1 cellular context compared by ENCODE assay signal in genomic region chr1:157137051-157137772, GRCh38.
TF ChIP-seq lines count a peak whose summit lies in the region.

No MANE protein-coding gene starts in this region.

TF ChIP-seq in GM23338, 12 proteins besides CTCF, POLR2A, EP300 and RAD21 (continued from another document):
- no peak for TF ChIP-seq ETS1 (IDR thresholded peaks at IDR 0.05)
- no peak for TF ChIP-seq EZH2 (IDR thresholded peaks at IDR 0.05; ENCODE audit: low read depth, unreplicated experiment)
- no peak for TF ChIP-seq CREB1 (CRISPR knock-in tag; IDR thresholded peaks at IDR 0.05; ENCODE audit: low read depth)
- no peak for TF ChIP-seq NANOG (IDR thresholded peaks at IDR 0.05; ENCODE audit: borderline replicate concordance)
TF ChIP-seq in GM23338: peak in this region for 0.
